Comparison of ENCODE assay signal across 8 cellular contexts in genomic region chr12:107318804-107319535, GRCh38.
DNase-seq lines count a peak whose midpoint lies in the region; ATAC-seq and TF ChIP-seq lines count a peak whose summit lies in the region.

No MANE protein-coding gene starts in this region.

- no peak for ATAC-seq in activated T-cell treated with anti-CD3 and anti-CD28 coated beads, Interleukin-2, amount 50 U/mL, for 72 hours (replicated peaks in 1 of 2)
- no peak for ATAC-seq in aorta (ENCODE audit: low FRiP score)

- intact Hi-C loops in aorta (cut with DNase I), result no loop called here

- TF ChIP-seq CTCF in LNCaP clone FGC (IDR thresholded peaks at IDR 0.05; ENCODE audit: control insufficient read depth, extremely low read depth, insufficient read depth) (no peak), fibroblast of the aortic adventitia (IDR thresholded peaks at IDR 0.05; ENCODE audit: insufficient read depth, low read length) (no peak), osteocyte (IDR thresholded peaks at IDR 0.05) (no peak)

- H3K9me3 ChIP-seq in aorta (ENCODE audit: control insufficient read depth, low read length), result no peaks in the 10 kb centered on the region

- H3K4me3 Mint-ChIP-seq in activated T-cell treated with anti-CD3 and anti-CD28 coated beads, Interleukin-2, amount 50 U/mL, for 72 hours, result peak overlapping the region; percentile 88 to 97
- H3K4me3 Mint-ChIP-seq in osteocyte (ENCODE audit: unreplicated experiment), result peak overlapping the region; percentile 59

- H3K4me1 Mint-ChIP-seq in activated T-cell treated with anti-CD3 and anti-CD28 coated beads, Interleukin-2, amount 50 U/mL, for 72 hours (ENCODE audit: low read depth), result peaks cover 37% of the 10 kb centered on the region
- H3K4me1 Mint-ChIP-seq in osteocyte (ENCODE audit: unreplicated experiment), result peaks cover 22% of the 10 kb centered on the region

- H3K27me3 ChIP-seq in aorta (ENCODE audit: control insufficient read depth in 1 of 2, insufficient read depth in 2 of 2, low read length in 1 of 2), result peaks cover 0 to 3% of the 10 kb centered on the region in 2 donors

- H3K27me3 Mint-ChIP-seq in activated T-cell treated with anti-CD3 and anti-CD28 coated beads, Interleukin-2, amount 50 U/mL, for 72 hours (ENCODE audit: low read depth), result peaks cover 13% of the 10 kb centered on the region
- peaks cover 84% of the 10 kb centered on the region for H3K27me3 Mint-ChIP-seq in osteocyte (ENCODE audit: unreplicated experiment)

- no peaks in the 10 kb centered on the region for H3K9me3 Mint-ChIP-seq in activated T-cell treated with anti-CD3 and anti-CD28 coated beads, Interleukin-2, amount 50 U/mL, for 72 hours
- H3K9me3 Mint-ChIP-seq in osteocyte (ENCODE audit: unreplicated experiment), result no peaks in the 10 kb centered on the region

- H3K4me3 ChIP-seq in LNCaP clone FGC (ENCODE audit: low read depth, low read length) (peak overlapping the region; percentile 43), fibroblast of the aortic adventitia (ENCODE audit: low read depth, low read length) (peak overlapping the region; percentile 69), aorta (ENCODE audit: low read length in 2 of 2) (no peak overlapping the region)

- H3K36me3 ChIP-seq in aorta (ENCODE audit: control insufficient read depth in 1 of 2, insufficient read depth in 2 of 2, low read length in 1 of 2), result no peaks in the 10 kb centered on the region

- no peaks in the 10 kb centered on the region for H3K4me1 ChIP-seq in aorta (ENCODE audit: control insufficient read depth in 1 of 2, insufficient read depth in 2 of 2, low read length in 2 of 2)

- H3K36me3 Mint-ChIP-seq in activated T-cell treated with anti-CD3 and anti-CD28 coated beads, Interleukin-2, amount 50 U/mL, for 72 hours (ENCODE audit: insufficient read depth in 2 of 2), result peaks cover 0 to 7% of the 10 kb centered on the region in 2 donors
- H3K36me3 Mint-ChIP-seq in osteocyte (ENCODE audit: unreplicated experiment), result no peaks in the 10 kb centered on the region

- H3K27ac Mint-ChIP-seq in activated T-cell treated with anti-CD3 and anti-CD28 coated beads, Interleukin-2, amount 50 U/mL, for 72 hours, result no peak overlapping the region
- H3K27ac Mint-ChIP-seq in osteocyte (ENCODE audit: unreplicated experiment), result no peak overlapping the region

- no peak overlapping the region for H3K27ac ChIP-seq in aorta (ENCODE audit: low read depth in 1 of 2, low read length in 2 of 2)

- peak; percentile 32 for DNase-seq in COR-L47 (lab: John Stamatoyannopoulos, UW)
- DNase-seq in LNCaP clone FGC (ENCODE audit: low read depth), result no peak
- DNase-seq in activated T-cell treated with anti-CD3 and anti-CD28 coated beads, Interleukin-2, amount 50 U/mL, for 72 hours, result peak; percentile 35 to 41
- peak; percentile 63 for DNase-seq in fibroblast of the aortic adventitia (ENCODE audit: low read depth)
- DNase-seq in osteocyte (ENCODE audit: extremely low spot score, unreplicated experiment), result no peak
- no peak for DNase-seq in aorta
- no peak for DNase-seq in NK-92 (lab: John Stamatoyannopoulos, UW; ENCODE audit: unreplicated experiment)
- DNase-seq in SKM-1 (lab: John Stamatoyannopoulos, UW; ENCODE audit: unreplicated experiment), result no peak

- 0 to 1% methylated on average over 71 to 73 of the region's 73 CpGs for WGBS in aorta, 2 donors

Comparison
In these comparisons a context has a peak if more than half of its experiments do, and no peak if none do; other contexts are left out.
1. DNase-seq: peak in COR-L47 (single experiment), activated T-cell treated with anti-CD3 and anti-CD28 coated beads, Interleukin-2, amount 50 U/mL, for 72 hours (2 of 2) and fibroblast of the aortic adventitia (single experiment); none in LNCaP clone FGC (single experiment), osteocyte (single experiment), aorta (0 of 2), NK-92 (single experiment) and SKM-1 (single experiment).
2. H3K4me3 ChIP-seq: peak in LNCaP clone FGC (single experiment) and fibroblast of the aortic adventitia (single experiment); none in aorta (0 of 2).